Comparison of ENCODE assay signal across 19 cellular contexts in genomic region chr14:65377576-65377975, GRCh38. TPM values are rescaled to one million over a fixed set of nuclear protein-coding genes. Genes with fewer than 3 reads are reported as not detected.
DNase-seq lines count a peak whose midpoint lies in the region; ATAC-seq and TF ChIP-seq lines count a peak whose summit lies in the region.
"Had no signal": no experiment of that assay in that cellular context is flagged by ENCODE, and none has a peak within 500 bp of the region (broad histone marks: within the 10 kb centered on the region; RNA-seq: fewer than 3 reads in every experiment).

No MANE protein-coding gene starts in this region.

- H3K23ac ChIP-seq in mesenchymal stem cell (ENCODE audit: low read length in 2 of 2), result no peak overlapping the region

- H3K36me3 Mint-ChIP-seq in naive thymus-derived CD8-positive, alpha-beta T cell, result peaks cover 2 to 21% (median 21%) of the 10 kb centered on the region in 3 donors

- no peak overlapping the region for H4K8ac ChIP-seq in mesenchymal stem cell (ENCODE audit: low read length)

- H3K27me3 ChIP-seq in dorsolateral prefrontal cortex (peaks cover 0 to 5% (median 0%) of the 10 kb centered on the region in 45 donors), mesenchymal stem cell (ENCODE audit: control insufficient read depth in 1 of 2, insufficient read depth in 1 of 2, low read length in 2 of 2) (no peaks in the 10 kb centered on the region), foreskin keratinocyte (no peaks in the 10 kb centered on the region)
- H3K27me3 ChIP-seq: Peyer's patch had no signal

- H2BK15ac ChIP-seq in mesenchymal stem cell (ENCODE audit: low read depth, poor library complexity, severe bottlenecking), result no peak overlapping the region

- no peak overlapping the region for H2AFZ ChIP-seq in mesenchymal stem cell (ENCODE audit: low read depth, low read length)

- ATAC-seq in HG03025 (IDR thresholded peaks at IDR 0.05; ENCODE audit: low FRiP score, unreplicated experiment) (no peak), HG03342 (IDR thresholded peaks at IDR 0.05; ENCODE audit: unreplicated experiment) (no peak), foreskin keratinocyte (no peak)
- ATAC-seq in naive thymus-derived CD8-positive, alpha-beta T cell, result no peak
- ATAC-seq: left colon, SK-N-SH treated with all-trans-retinoic acid at 6 μM for 48 hours had no signal

- H2BK5ac ChIP-seq in mesenchymal stem cell (ENCODE audit: low read depth, low read length, poor library complexity, severe bottlenecking), result no peak overlapping the region

- no peak overlapping the region for H3K4me3 Mint-ChIP-seq in naive thymus-derived CD8-positive, alpha-beta T cell
- H3K4me3 Mint-ChIP-seq: central memory CD8-positive, alpha-beta T cell had no signal

- H3K9ac ChIP-seq in mesenchymal stem cell (ENCODE audit: low read length), result peak overlapping the region; percentile 39

- no peak overlapping the region for H2BK12ac ChIP-seq in mesenchymal stem cell (ENCODE audit: low read length in 2 of 2)

- no peak overlapping the region for H3K14ac ChIP-seq in mesenchymal stem cell (ENCODE audit: low read length in 2 of 2)

- H3K4me3 ChIP-seq in AG10803 (ENCODE audit: low read length), result no peak overlapping the region
- no peak overlapping the region for H3K4me3 ChIP-seq in dorsolateral prefrontal cortex
- H3K4me3 ChIP-seq in mesenchymal stem cell (ENCODE audit: insufficient read depth in 1 of 2, low read depth in 1 of 2, low read length in 2 of 2), result no peak overlapping the region
- H3K4me3 ChIP-seq: Peyer's patch had no signal

- peaks cover 0 to 9% (median 5%) of the 10 kb centered on the region in 9 donors for H3K9me3 Mint-ChIP-seq in naive thymus-derived CD8-positive, alpha-beta T cell
- H3K9me3 Mint-ChIP-seq: central memory CD8-positive, alpha-beta T cell had no signal

- intact Hi-C loops in dorsolateral prefrontal cortex (cut with DNase I), result loop anchor here in 1 of 2 donors (10.0 kb wide), 2 partner anchors 153 to 213 kb away; no protein-coding TSS in a partner anchor

- H3K27ac ChIP-seq in dorsolateral prefrontal cortex (peak overlapping the region in 30 of 59 donors; percentile 1 to 94 (median 38)), mesenchymal stem cell (ENCODE audit: low read length, poor library complexity, severe bottlenecking) (no peak overlapping the region), foreskin keratinocyte (no peak overlapping the region)
- H3K27ac ChIP-seq: Peyer's patch had no signal

- H3K4me1 Mint-ChIP-seq in naive thymus-derived CD8-positive, alpha-beta T cell, result peaks cover 5 to 18% (median 8%) of the 10 kb centered on the region in 4 donors
- H3K4me1 Mint-ChIP-seq: central memory CD8-positive, alpha-beta T cell had no signal

- H3K18ac ChIP-seq in mesenchymal stem cell (ENCODE audit: low read depth in 1 of 2, low read length in 2 of 2), result no peak overlapping the region

- H3K4me1 ChIP-seq in mesenchymal stem cell (ENCODE audit: control insufficient read depth, insufficient read depth, low read depth, low read length) (no peaks in the 10 kb centered on the region), foreskin keratinocyte (peaks cover 3% of the 10 kb centered on the region)
- H3K4me1 ChIP-seq: Peyer's patch had no signal

- H3K79me1 ChIP-seq in mesenchymal stem cell (replicated peaks; ENCODE audit: low read length, poor library complexity, severe bottlenecking), result no peaks in the 10 kb centered on the region

- no peaks in the 10 kb centered on the region for H3K36me3 ChIP-seq in mesenchymal stem cell (ENCODE audit: control insufficient read depth in 1 of 2, insufficient read depth in 2 of 2, low read depth in 1 of 2, low read length in 2 of 2)
- H3K36me3 ChIP-seq: Peyer's patch had no signal

- DNase-seq in AG10803 (ENCODE audit: low read depth) (peak; percentile 66), LHCN-M2 (ENCODE audit: low read depth) (peak; percentile 20), dorsolateral prefrontal cortex (no peak), mesenchymal stem cell (peak; percentile 33), foreskin keratinocyte (no peak)
- no peak for DNase-seq in naive thymus-derived CD8-positive, alpha-beta T cell
- DNase-seq: activated CD4-positive, alpha-beta T cell treated with anti-CD3 and anti-CD28 coated beads for 48 hours; effector memory CD4-positive, alpha-beta T cell; Karpas-422; left colon; NCI-H1436 treated with DMSO at 0.1 percent for 48 hours; NCI-H2171 treated with DMSO at 0.1 percent for 48 hours; NCI-H774; Peyer's patch; stimulated activated CD4-positive, alpha-beta T cell treated with anti-CD3 and anti-CD28 coated beads, Interleukin-2, amount 100 ng/mL, for 24 hours had no signal

- H3K4me2 ChIP-seq in mesenchymal stem cell (ENCODE audit: low read length, poor library complexity, severe bottlenecking), result no peak overlapping the region

- TF ChIP-seq CTCF in AG10803 (conservative IDR thresholded peaks at IDR 0.05; ENCODE audit: low read length) (no peak), dorsolateral prefrontal cortex (IDR thresholded peaks at IDR 0.05 in 54 of 56, conservative IDR thresholded peaks at IDR 0.05 in 2 of 56; ENCODE audit: low read depth in 1 of 56, partially characterized antibody in 56 of 56) (no peak), foreskin keratinocyte (conservative IDR thresholded peaks at IDR 0.05) (no peak)

- H3K9me3 ChIP-seq in mesenchymal stem cell (ENCODE audit: control insufficient read depth, low read length), result no peaks in the 10 kb centered on the region
- H3K9me3 ChIP-seq: Peyer's patch had no signal

- H3K27ac Mint-ChIP-seq in naive thymus-derived CD8-positive, alpha-beta T cell, result peak overlapping the region in 1 of 10 donors; percentile 21

- POLR2A ChIA-PET in naive thymus-derived CD8-positive, alpha-beta T cell (lab: Charles Lee), result no interaction called here

- no peak overlapping the region for H3K4ac ChIP-seq in mesenchymal stem cell (ENCODE audit: low read depth in 1 of 2, low read length in 2 of 2)

- no peak overlapping the region for H4K91ac ChIP-seq in mesenchymal stem cell (ENCODE audit: low read length)

- no peaks in the 10 kb centered on the region for H3K27me3 Mint-ChIP-seq in naive thymus-derived CD8-positive, alpha-beta T cell

- WGBS in mesenchymal stem cell, result 89% methylated on average over 4 of the region's 4 CpGs

- no peak overlapping the region for H2AK5ac ChIP-seq in mesenchymal stem cell (ENCODE audit: low read length, severe bottlenecking)

- no peak overlapping the region for H2BK120ac ChIP-seq in mesenchymal stem cell (ENCODE audit: low read depth, low read length)

RNA-seq across cellular contexts. Expression of gene FUT8, which starts 35.0 kb away (rescaled TPM):
- 41.2 and 52.9 TPM in 2 replicates for total RNA-seq in LHCN-M2 (2014; rRNA removed)
- polyA plus RNA-seq in LHCN-M2 (2012), result 9.1 TPM
- 100 to 1,000 TPM in 78 of 120 experiments, 10 to 100 TPM in 42; 73.3 to 174 (median 107) TPM for total RNA-seq in dorsolateral prefrontal cortex
- polyA plus RNA-seq in mesenchymal stem cell (2013, experiment 1 of 2), result 32.7 TPM
- 31.2 TPM for polyA plus RNA-seq in mesenchymal stem cell (2013, experiment 2 of 2)
- total RNA-seq in foreskin keratinocyte, result 30.5 and 30.8 TPM in 2 replicates
- polyA plus RNA-seq in foreskin keratinocyte, result 7.9 and 10.2 TPM in 2 replicates
- 10 to 100 TPM; 46.9 to 51.2 TPM for total RNA-seq in naive thymus-derived CD8-positive, alpha-beta T cell
- polyA plus RNA-seq in naive thymus-derived CD8-positive, alpha-beta T cell, result 10 to 100 TPM; 10.0 to 15.2 (median 10.4) TPM

Comparison
In these comparisons a context has a peak if more than half of its experiments do, and no peak if none do; other contexts are left out.
1. DNase-seq: peak in AG10803 (single experiment), LHCN-M2 (single experiment) and mesenchymal stem cell (single experiment); none in dorsolateral prefrontal cortex (0 of 10), foreskin keratinocyte (0 of 2) and naive thymus-derived CD8-positive, alpha-beta T cell (0 of 10).
2. H3K27ac ChIP-seq: peak in dorsolateral prefrontal cortex (30 of 59); none in mesenchymal stem cell (single experiment) and foreskin keratinocyte (single experiment).